15 cellular contexts compared by ENCODE assay signal in genomic region chr9:131348631-131349521, GRCh38. TPM values are rescaled to one million over a fixed set of nuclear protein-coding genes. Genes with fewer than 3 reads are reported as not detected.
DNase-seq lines count a peak whose midpoint lies in the region; ATAC-seq and TF ChIP-seq lines count a peak whose summit lies in the region.
"Had no signal": no experiment of that assay in that cellular context is flagged by ENCODE, and none has a peak within 500 bp of the region (broad histone marks: within the 10 kb centered on the region; RNA-seq: fewer than 3 reads in every experiment).

No MANE protein-coding gene starts in this region.

- H3K9me3 ChIP-seq in endodermal cell (ENCODE audit: control insufficient read depth, low read length) (no peaks in the 10 kb centered on the region), upper lobe of right lung (no peaks in the 10 kb centered on the region)
- H3K9me3 ChIP-seq: SJSA1 had no signal

- H3K27me3 Mint-ChIP-seq in endodermal cell (ENCODE audit: insufficient read depth): peaks cover 2% of the 10 kb centered on the region
- peaks cover 9% of the 10 kb centered on the region for H3K27me3 Mint-ChIP-seq in stimulated activated memory B cell treated with anti-CD40 and anti-IgM and Interleukin-4, amounts not matched to agents 10 μg/mL and 1 μg/mL and 100 μg/mL, for 72 hours
- H3K27me3 Mint-ChIP-seq: stimulated activated naive CD8-positive, alpha-beta T cell treated with anti-CD3 and anti-CD28 coated beads, Interleukin-15, amount 100 ng/mL, for 72 hours had no signal

- H3K27ac ChIP-seq in endodermal cell (ENCODE audit: low read depth, low read length) (no peak overlapping the region), upper lobe of right lung (no peak overlapping the region)
- H3K27ac ChIP-seq: SJSA1 had no signal

- WGBS in endodermal cell (ENCODE audit: insufficient coverage in 1 of 2, insufficient read length in 1 of 2), 2 experiments: 81 to 84% methylated on average over 5 to 10 of the region's 10 CpGs

- intact Hi-C loops in upper lobe of right lung (cut with DNase I): loop anchor here (10.0 kb wide), 1 partner anchor 126 kb away; no protein-coding TSS in a partner anchor

- no peaks in the 10 kb centered on the region for H3K36me3 Mint-ChIP-seq in endodermal cell (ENCODE audit: low read depth)
- H3K36me3 Mint-ChIP-seq in stimulated activated memory B cell treated with anti-CD40 and anti-IgM and Interleukin-4, amounts not matched to agents 10 μg/mL and 1 μg/mL and 100 μg/mL, for 72 hours: no peaks in the 10 kb centered on the region

- H3K4me3 ChIP-seq in endodermal cell (ENCODE audit: low read length) (no peak overlapping the region), upper lobe of right lung (no peak overlapping the region)
- H3K4me3 ChIP-seq: GM12878, SJSA1 had no signal

- H3K4me3 Mint-ChIP-seq in endodermal cell: no peak overlapping the region
- no peak overlapping the region for H3K4me3 Mint-ChIP-seq in stimulated activated memory B cell treated with anti-CD40 and anti-IgM and Interleukin-4, amounts not matched to agents 10 μg/mL and 1 μg/mL and 100 μg/mL, for 72 hours

- peak; percentile 11 for DNase-seq in SIG-M5 treated with dmso at 0.1 percent for 504 hours (lab: John Stamatoyannopoulos, UW; ENCODE audit: unreplicated experiment)
- DNase-seq in SIG-M5 (lab: John Stamatoyannopoulos, UW): no peak
- DNase-seq in NCI-H69 (lab: John Stamatoyannopoulos, UW): peak; percentile 33
- peak; percentile 67 for DNase-seq in endodermal cell
- peak; percentile 44 for DNase-seq in upper lobe of right lung
- no peak for DNase-seq in HT-29 (ENCODE audit: low spot score)
- no peak for DNase-seq in T-helper 2 cell
- DNase-seq: KBM-7; NCI-H1694; NCI-H748 treated with DMSO at 0.1 percent for 48 hours; occipital lobe; stimulated activated naive CD8-positive, alpha-beta T cell treated with anti-CD3 and anti-CD28 coated beads, Interleukin-15, amount 100 ng/mL, for 72 hours had no signal

- H3K36me3 ChIP-seq in endodermal cell (ENCODE audit: control insufficient read depth, insufficient read depth, low read length) (no peaks in the 10 kb centered on the region), upper lobe of right lung (no peaks in the 10 kb centered on the region)
- H3K36me3 ChIP-seq: SJSA1 had no signal

- no peak overlapping the region for H3K9ac ChIP-seq in endodermal cell (ENCODE audit: extremely low read depth, low read length, poor library complexity, severe bottlenecking)

- TF ChIP-seq CTCF in endodermal cell (conservative IDR thresholded peaks at IDR 0.05) (peak; percentile 63), upper lobe of right lung (IDR thresholded peaks at IDR 0.05) (no peak)

- no peaks in the 10 kb centered on the region for H3K4me1 ChIP-seq in endodermal cell (ENCODE audit: control insufficient read depth, insufficient read depth, low read length)
- H3K4me1 ChIP-seq in upper lobe of right lung: peaks cover 9% of the 10 kb centered on the region

- ATAC-seq in upper lobe of right lung: no peak
- no peak for ATAC-seq in stimulated activated memory B cell treated with anti-CD40 and anti-IgM and Interleukin-4, amounts not matched to agents 10 μg/mL and 1 μg/mL and 100 μg/mL, for 72 hours

- H3K9me3 Mint-ChIP-seq in endodermal cell: peaks cover 8% of the 10 kb centered on the region
- H3K9me3 Mint-ChIP-seq in stimulated activated memory B cell treated with anti-CD40 and anti-IgM and Interleukin-4, amounts not matched to agents 10 μg/mL and 1 μg/mL and 100 μg/mL, for 72 hours: no peaks in the 10 kb centered on the region
- H3K9me3 Mint-ChIP-seq: stimulated activated naive CD8-positive, alpha-beta T cell treated with anti-CD3 and anti-CD28 coated beads, Interleukin-15, amount 100 ng/mL, for 72 hours had no signal

- no peaks in the 10 kb centered on the region for H3K27me3 ChIP-seq in endodermal cell (ENCODE audit: control insufficient read depth, insufficient read depth, low read length, poor library complexity, severe bottlenecking)
- no peaks in the 10 kb centered on the region for H3K27me3 ChIP-seq in upper lobe of right lung
- H3K27me3 ChIP-seq: SJSA1 had no signal

- H3K4me1 Mint-ChIP-seq in endodermal cell: no peaks in the 10 kb centered on the region
- peaks cover 12% of the 10 kb centered on the region for H3K4me1 Mint-ChIP-seq in stimulated activated memory B cell treated with anti-CD40 and anti-IgM and Interleukin-4, amounts not matched to agents 10 μg/mL and 1 μg/mL and 100 μg/mL, for 72 hours

- peak overlapping the region; percentile 44 for H3K27ac Mint-ChIP-seq in endodermal cell
- no peak overlapping the region for H3K27ac Mint-ChIP-seq in stimulated activated memory B cell treated with anti-CD40 and anti-IgM and Interleukin-4, amounts not matched to agents 10 μg/mL and 1 μg/mL and 100 μg/mL, for 72 hours

RNA-seq across cellular contexts. Expression of gene PRRC2B, which starts 45.0 kb away (rescaled TPM):
- 100 to 1,000 TPM; 309 to 334 TPM for total RNA-seq in endodermal cell
- polyA plus RNA-seq in endodermal cell (2013, experiment 1 of 2): 182 TPM
- polyA plus RNA-seq in endodermal cell (2013, experiment 2 of 2): 205 TPM
- total RNA-seq in upper lobe of right lung: 190 TPM
- total RNA-seq in HT-29 (2014; rRNA removed; shearing (Covaris generic)): 96.5 and 106 TPM in 2 replicates

RNA-seq across cellular contexts. Expression of gene PLPP7, which starts 59.4 kb away (rescaled TPM):
- total RNA-seq in endodermal cell (1 to 10 TPM; 4.1 to 5.6 TPM), upper lobe of right lung (1.5 TPM)
- 3.6 TPM for polyA plus RNA-seq in endodermal cell (2013, experiment 1 of 2)
- 3.0 TPM for polyA plus RNA-seq in endodermal cell (2013, experiment 2 of 2)
- not detected in 2 replicates for total RNA-seq in HT-29 (2014; rRNA removed; shearing (Covaris generic))

Comparison
In these comparisons a context has a peak if more than half of its experiments do, and no peak if none do; other contexts are left out.
1. DNase-seq: peak in SIG-M5 treated with dmso at 0.1 percent for 504 hours (single experiment), NCI-H69 (single experiment), endodermal cell (single experiment) and upper lobe of right lung (single experiment); none in SIG-M5 (single experiment), HT-29 (single experiment) and T-helper 2 cell (0 of 5).